In genomic region chr7:135159359-135160087, GRCh38 we compare ENCODE assay signal across 7 cellular contexts. TPM values are rescaled to one million over a fixed set of nuclear protein-coding genes. Genes with fewer than 3 reads are reported as not detected.
DNase-seq lines count a peak whose midpoint lies in the region; ATAC-seq and TF ChIP-seq lines count a peak whose summit lies in the region.

No MANE protein-coding gene starts in this region.

- DNase-seq in psoas muscle (no peak), pons (ENCODE audit: low spot score) (no peak), lower leg skin (ENCODE audit: low spot score in 2 of 2) (no peak)

- TF ChIP-seq CTCF in psoas muscle (IDR thresholded peaks at IDR 0.05), result no peak
- TF ChIP-seq CTCF in lower leg skin (IDR thresholded peaks at IDR 0.05), result no peak

- H3K36me3 ChIP-seq in HUES64 (ENCODE audit: insufficient read depth, low read length) (peaks cover 17% of the 10 kb centered on the region), duodenal mucosa (ENCODE audit: control insufficient read depth in 1 of 2, insufficient read depth in 2 of 2, low read length in 2 of 2) (peaks cover 5 to 12% of the 10 kb centered on the region in 2 donors), psoas muscle (ENCODE audit: insufficient read depth in 1 of 2, low read depth in 1 of 2) (peaks cover 0 to 19% of the 10 kb centered on the region in 2 donors)

- H3K4me3 ChIP-seq in HUES64 (ENCODE audit: low read length) (no peak overlapping the region), duodenal mucosa (ENCODE audit: low read depth in 1 of 2, low read length in 2 of 2) (no peak overlapping the region), psoas muscle (peak overlapping the region; percentile 57), lower leg skin (ENCODE audit: low read depth, poor library complexity, severe bottlenecking) (no peak overlapping the region)

- 95% methylated on average over 2 of the region's 2 CpGs for WGBS in HUES64
- 40 to 55% (median 43%) methylated on average over 2 of the region's 2 CpGs for WGBS in psoas muscle, 3 donors
- 92 to 95% methylated on average over 2 of the region's 2 CpGs for WGBS in lower leg skin, 2 donors

- TF ChIP-seq POLR2A in lower leg skin (IDR thresholded peaks at IDR 0.05), result no peak

- H3K4me1 ChIP-seq in HUES64 (ENCODE audit: insufficient read depth, low read length), result peaks cover 23% of the 10 kb centered on the region
- peaks cover 24 to 27% of the 10 kb centered on the region in 2 donors for H3K4me1 ChIP-seq in duodenal mucosa (ENCODE audit: control insufficient read depth in 1 of 2, insufficient read depth in 2 of 2, low read length in 2 of 2)
- peaks cover 77% of the 10 kb centered on the region for H3K4me1 ChIP-seq in psoas muscle

- H3K27ac ChIP-seq in HUES64 (ENCODE audit: low read depth, low read length) (peak overlapping the region; percentile 51; the same call in 1 of the 2 replicates), duodenal mucosa (ENCODE audit: low read depth, low read length) (peak overlapping the region; percentile 42), psoas muscle (peak overlapping the region; percentile 100)

- H3K27me3 ChIP-seq in HUES64 (ENCODE audit: insufficient read depth, low read length), result no peaks in the 10 kb centered on the region
- H3K27me3 ChIP-seq in duodenal mucosa (ENCODE audit: control insufficient read depth in 1 of 2, insufficient read depth in 2 of 2, low read length in 2 of 2), result no peaks in the 10 kb centered on the region
- no peaks in the 10 kb centered on the region for H3K27me3 ChIP-seq in psoas muscle (ENCODE audit: insufficient read depth in 3 of 3, low read length in 2 of 3)

- H3K9ac ChIP-seq in HUES64 (ENCODE audit: low read depth, low read length) (peak overlapping the region; percentile 29; the same call in 1 of the 2 replicates), duodenal mucosa (ENCODE audit: low read depth in 1 of 2, low read length in 2 of 2) (no peak overlapping the region)

- H3K9me3 ChIP-seq in HUES64 (ENCODE audit: insufficient read depth, low read depth, low read length) (peaks cover 22% of the 10 kb centered on the region), duodenal mucosa (ENCODE audit: control insufficient read depth in 1 of 2, low read length in 2 of 2) (peaks cover 8 to 20% of the 10 kb centered on the region in 2 donors), psoas muscle (peaks cover 11% of the 10 kb centered on the region)

- ATAC-seq in GM18909 (IDR thresholded peaks at IDR 0.05; ENCODE audit: poor library complexity, unreplicated experiment) (peak; percentile 19), psoas muscle (peak; percentile 52 to 76 (median 62)), GM21390 (IDR thresholded peaks at IDR 0.05; ENCODE audit: unreplicated experiment) (no peak)

- intact Hi-C loops in psoas muscle (cut with DNase I), result loop anchor here (10.0 kb wide), 3 partner anchors 175 to 625 kb away; partner anchors contain the start of genes AGBL3 (in 1 of the 2) and AKR1B15 (in 1 of the 2)
- intact Hi-C loops in lower leg skin (cut with DNase I; ENCODE audit: low total_unique reads), result no loop called here

RNA-seq across cellular contexts. Expression of gene CYREN, which starts 11.0 kb away (rescaled TPM):
- polyA plus RNA-seq in HUES64 (2013, experiment 1 of 2), result 38.6 TPM
- polyA plus RNA-seq in HUES64 (2013, experiment 2 of 2), result 36.1 TPM
- total RNA-seq in psoas muscle, result 10 to 100 TPM; 20.6 to 29.4 (median 25.3) TPM
- 10 to 100 TPM; 25.0 to 61.2 (median 46.3) TPM for polyA plus RNA-seq in psoas muscle
- 10 to 100 TPM; 26.1 to 42.2 (median 30.5) TPM for total RNA-seq in lower leg skin

RNA-seq across cellular contexts. Expression of gene TMEM140, which starts 11.7 kb away (rescaled TPM):
- not detected for polyA plus RNA-seq in HUES64 (2013, experiment 1 of 2)
- not detected for polyA plus RNA-seq in HUES64 (2013, experiment 2 of 2)
- total RNA-seq in psoas muscle (100 to 1,000 TPM in 1 of 4 donors, 10 to 100 TPM in 3; 67.0 to 106 (median 74.0) TPM), lower leg skin (1 to 10 TPM; 4.3 to 8.6 (median 7.9) TPM)
- polyA plus RNA-seq in psoas muscle, result 10 to 100 TPM; 25.4 to 62.1 (median 52.5) TPM

RNA-seq across cellular contexts. Expression of gene WDR91, which starts 51.8 kb away (rescaled TPM):
- polyA plus RNA-seq in HUES64 (2013, experiment 1 of 2), result 8.0 TPM
- 6.4 TPM for polyA plus RNA-seq in HUES64 (2013, experiment 2 of 2)
- total RNA-seq in psoas muscle (10 to 100 TPM in 1 of 4 donors, 1 to 10 TPM in 3; 4.8 to 23.6 (median 8.5) TPM), lower leg skin (10 to 100 TPM; 16.7 to 25.0 (median 20.8) TPM)
- 1 to 10 TPM; 2.7 to 4.0 (median 2.8) TPM for polyA plus RNA-seq in psoas muscle

Comparison
In these comparisons a context has a peak if more than half of its experiments do, and no peak if none do; other contexts are left out.
1. H3K27ac ChIP-seq: peak in every context shown above with its lines; median percentile 100 in psoas muscle; 51 in HUES64; 42 in duodenal mucosa.
2. RNA of gene TMEM140, which starts 11.7 kb away (total RNA-seq): 67.0 to 106 TPM in psoas muscle; 4.3 to 8.6 TPM in lower leg skin; every median in the first group is over 4 times any median in the second.